Comparison of ENCODE assay signal across 28 cellular contexts in genomic region chr6:168418631-168419250, GRCh38. TPM values are rescaled to one million over a fixed set of nuclear protein-coding genes. Genes with fewer than 3 reads are reported as not detected.
DNase-seq lines count a peak whose midpoint lies in the region; ATAC-seq and TF ChIP-seq lines count a peak whose summit lies in the region.
"Had no signal": no experiment of that assay in that cellular context is flagged by ENCODE, and none has a peak within 500 bp of the region (broad histone marks: within the 10 kb centered on the region; RNA-seq: fewer than 3 reads in every experiment).

No MANE protein-coding gene starts in this region.

- H3K36me3 ChIP-seq in osteoblast (ENCODE audit: insufficient read depth, low read length) (no peaks in the 10 kb centered on the region), uterus (no peaks in the 10 kb centered on the region)
- H3K36me3 ChIP-seq: right lobe of liver had no signal

- H3K9me3 ChIP-seq in osteoblast (ENCODE audit: low read depth, low read length) (no peaks in the 10 kb centered on the region), uterus (no peaks in the 10 kb centered on the region)
- H3K9me3 ChIP-seq: right lobe of liver had no signal

- H3K4me1 ChIP-seq in osteoblast (ENCODE audit: insufficient read depth, low read length) (no peaks in the 10 kb centered on the region), uterus (no peaks in the 10 kb centered on the region)
- H3K4me1 ChIP-seq: right lobe of liver had no signal

- no peak overlapping the region for H2AFZ ChIP-seq in osteoblast (ENCODE audit: low read length)

- H3K4me3 ChIP-seq in osteoblast (ENCODE audit: insufficient read depth, low read length) = no peak overlapping the region
- H3K4me3 ChIP-seq in uterus = no peak overlapping the region
- H3K4me3 ChIP-seq: right lobe of liver had no signal

- no peak overlapping the region for H3K4me2 ChIP-seq in osteoblast (ENCODE audit: insufficient read depth, low read length)

- no peaks in the 10 kb centered on the region for H3K79me2 ChIP-seq in osteoblast (ENCODE audit: insufficient read depth, low read length)

- ATAC-seq in Right ventricle myocardium inferior (peak; percentile 38), left ventricle myocardium superior (peak; percentile 49), HG02678 (IDR thresholded peaks at IDR 0.05; ENCODE audit: unreplicated experiment) (no peak)
- ATAC-seq: activated CD8-positive, alpha-beta T cell treated with anti-CD3 and anti-CD28 coated beads for 36 hours; activated T-helper 17 cell treated with anti-CD3 and anti-CD28 coated beads, Interleukin-2, amount 50 U/mL, for 72 hours; HCT116; Panc1; right lobe of liver had no signal

- H3K27me3 ChIP-seq in osteoblast (ENCODE audit: insufficient read depth, low read length) (no peaks in the 10 kb centered on the region), uterus (no peaks in the 10 kb centered on the region)
- H3K27me3 ChIP-seq: right lobe of liver had no signal

- TF ChIP-seq POLR2A in uterus (IDR thresholded peaks at IDR 0.05) = no peak

- intact Hi-C loops in Right ventricle myocardium inferior (cut with DNase I) (no loop called here), cardiac septum (cut with DNase I) (no loop called here), left ventricle myocardium superior (cut with micrococcal nuclease) (no loop called here), uterus (cut with DNase I; ENCODE audit: low total_unique reads) (no loop called here)

- TF ChIP-seq CTCF in osteoblast (IDR thresholded peaks at IDR 0.05; ENCODE audit: extremely low read depth, low read depth, low read length) = no peak
- TF ChIP-seq CTCF in uterus (IDR thresholded peaks at IDR 0.05) = no peak

- H4K20me1 ChIP-seq in osteoblast (ENCODE audit: insufficient read depth, low read length) = no peaks in the 10 kb centered on the region

- no peak overlapping the region for H3K27ac ChIP-seq in osteoblast (ENCODE audit: low read depth, low read length)
- H3K27ac ChIP-seq in uterus = peak overlapping the region; percentile 57 to 78
- H3K27ac ChIP-seq: C4-2B, right lobe of liver had no signal

- no peak for DNase-seq in Right ventricle myocardium inferior (ENCODE audit: missing footprints)
- no peak for DNase-seq in cardiac septum (ENCODE audit: low spot score)
- DNase-seq in left ventricle myocardium superior = peak; percentile 31
- DNase-seq in osteoblast (ENCODE audit: insufficient read length, low spot score, missing footprints) = peak; percentile 82
- peak in 1 of 2 donors; percentile 51 for DNase-seq in uterus
- no peak for DNase-seq in Ammon's horn (ENCODE audit: low spot score)
- no peak for DNase-seq in NCI-H526 treated with DMSO at 0.1 percent for 48 hours (lab: John Stamatoyannopoulos, UW)
- DNase-seq: 8988T; activated CD4-positive, CD25-positive, alpha-beta regulatory T cell treated with anti-CD3 and anti-CD28 coated beads, Interleukin-2, amount 50 U/mL, for 72 hours; activated CD8-positive, alpha-beta T cell treated with anti-CD3 and anti-CD28 coated beads for 36 hours; COR-L47; foreskin melanocyte; NCI-H1436 treated with DMSO at 0.1 percent for 48 hours; NCI-H2107; NCI-H748 treated with DMSO at 0.1 percent for 48 hours; right lobe of liver; SHP77 treated with DMSO at 0.1 percent for 48 hours; stimulated activated CD4-positive, alpha-beta T cell treated with anti-CD3 and anti-CD28 coated beads, Interleukin-4, amount 100 ng/mL, for 24 hours; substantia nigra had no signal

RNA-seq across cellular contexts. Expression of gene SMOC2, which starts 22.2 kb away (rescaled TPM):
- total RNA-seq in Right ventricle myocardium inferior = 16.4 TPM
- total RNA-seq in cardiac septum = 37.2 TPM
- total RNA-seq in left ventricle myocardium superior = 18.7 TPM
- 0.36 and 10.6 TPM in 2 replicates for total RNA-seq in osteoblast
- 100 to 1,000 TPM in 3 of 4 donors, 10 to 100 TPM in 1; 98.2 to 139 (median 121) TPM for total RNA-seq in uterus
- total RNA-seq: activated CD8-positive, alpha-beta T cell treated with anti-CD3 and anti-CD28 coated beads for 36 hours; activated T-helper 17 cell treated with anti-CD3 and anti-CD28 coated beads, Interleukin-2, amount 50 U/mL, for 72 hours; kidney epithelial cell; LHCN-M2; natural killer cell treated with Interleukin-12 subunit alpha and Interleukin-12 subunit beta and Interleukin-15 and Interleukin-18, amount 100 ng/mL, for 72 hours; T-helper 2 cell treated with Interferon-gamma antibody and Interleukin-4, amounts not matched to agents 100 ng/mL and 5 ng/mL, for 36 hours had no signal

Comparison
In these comparisons a context has a peak if more than half of its experiments do, and no peak if none do; other contexts are left out.
1. DNase-seq: peak in left ventricle myocardium superior (single experiment) and osteoblast (single experiment); none in Right ventricle myocardium inferior (single experiment), cardiac septum (single experiment), Ammon's horn (single experiment) and NCI-H526 treated with DMSO at 0.1 percent for 48 hours (single experiment).